Comparison of ENCODE assay signal across 36 cellular contexts in genomic region chr3:39164414-39164813, GRCh38.
"Had no signal": no experiment of that assay in that cellular context is flagged by ENCODE, and none has a peak within 500 bp of the region (broad histone marks: within the 10 kb centered on the region; RNA-seq: fewer than 3 reads in every experiment).

No MANE protein-coding gene starts in this region.

- H3K4me3 Mint-ChIP-seq: activated CD4-positive, alpha-beta memory T cell treated with anti-CD3 and anti-CD28 coated beads, Interleukin-2, amount 10 ng/mL, durations not matched to agents 7 days and 5 days; activated CD4-positive, alpha-beta T cell treated with anti-CD3 and anti-CD28 coated beads for 36 hours; activated CD4-positive, alpha-beta T cell treated with anti-CD3 and anti-CD28 coated beads, Interleukin-2, amount 10 ng/mL, durations not matched to agents 7 days and 5 days; activated CD8-positive, alpha-beta memory T cell treated with anti-CD3 and anti-CD28 coated beads, Interleukin-2, amount 10 ng/mL, durations not matched to agents 7 days and 5 days; activated CD8-positive, alpha-beta T cell treated with anti-CD3 and anti-CD28 coated beads, Interleukin-2, amount 10 ng/mL, durations not matched to agents 7 days and 5 days; activated naive CD4-positive, alpha-beta T cell treated with anti-CD3 and anti-CD28 coated beads for 36 hours; activated naive CD8-positive, alpha-beta T cell treated with anti-CD3 and anti-CD28 coated beads for 36 hours; activated T-cell treated with anti-CD3 and anti-CD28 coated beads, Interleukin-2, amount 50 U/mL, for 24 hours; activated T-helper 17 cell treated with anti-CD3 and anti-CD28 coated beads, Interleukin-2, amount 50 U/mL, for 72 hours; T-helper 1 cell treated with Interleukin-12 subunit alpha and Interleukin-12 subunit beta and Interleukin-4 antibody, amounts not matched to agents 30 μg/mL and 1 μg/mL, for 36 hours; T-helper 2 cell treated with Interferon-gamma antibody and Interleukin-4, amounts not matched to agents 5 μg/mL and 100 μg/mL, for 36 hours; WTC11 had no signal

- H3K36me3 Mint-ChIP-seq: activated naive CD8-positive, alpha-beta T cell treated with anti-CD3 and anti-CD28 coated beads for 36 hours had no signal

- H3K27ac ChIP-seq: adrenal gland, body of pancreas, brain microvascular endothelial cell, breast epithelium, WERI-Rb-1 had no signal

- H3K36me3 ChIP-seq: adrenal gland, brain microvascular endothelial cell, breast epithelium, WERI-Rb-1 had no signal

- DNase-seq: activated CD4-positive, alpha-beta memory T cell treated with anti-CD3 and anti-CD28 coated beads, Interleukin-2, amount 10 ng/mL, durations not matched to agents 7 days and 5 days; activated CD4-positive, alpha-beta T cell treated with anti-CD3 and anti-CD28 coated beads for 1 hour; activated CD4-positive, alpha-beta T cell treated with anti-CD3 and anti-CD28 coated beads for 36 hours; activated CD4-positive, alpha-beta T cell treated with anti-CD3 and anti-CD28 coated beads for 48 hours; activated CD4-positive, alpha-beta T cell treated with anti-CD3 and anti-CD28 coated beads, Interleukin-2, amount 10 ng/mL, durations not matched to agents 7 days and 5 days; activated CD4-positive, alpha-beta T cell treated with anti-CD3 and anti-CD28 coated beads, Interleukin-2, amount 50 U/mL, for 48 hours; activated CD4-positive, CD25-positive, alpha-beta regulatory T cell; activated CD8-positive, alpha-beta memory T cell treated with anti-CD3 and anti-CD28 coated beads for 24 hours; activated CD8-positive, alpha-beta memory T cell treated with anti-CD3 and anti-CD28 coated beads, Interleukin-2, amount 10 ng/mL, durations not matched to agents 7 days and 5 days; activated CD8-positive, alpha-beta memory T cell treated with anti-CD3 and anti-CD28 coated beads, Interleukin-2, amount 50 U/mL, for 48 hours; activated CD8-positive, alpha-beta T cell treated with anti-CD3 and anti-CD28 coated beads, Interleukin-2, amount 10 ng/mL, durations not matched to agents 7 days and 5 days; activated effector memory CD4-positive, alpha-beta T cell treated with anti-CD3 and anti-CD28 coated beads, Interleukin-2, amount 50 U/mL, for 16 hours; activated gamma-delta T cell treated with Interleukin-2 at 50 U/mL for 16 hours; activated naive CD4-positive, alpha-beta T cell; activated naive CD4-positive, alpha-beta T cell treated with anti-CD3 and anti-CD28 coated beads for 36 hours; activated naive CD4-positive, alpha-beta T cell treated with anti-CD3 and anti-CD28 coated beads, Interleukin-2, amount 50 U/mL, for 16 hours; activated naive CD8-positive, alpha-beta T cell treated with anti-CD3 and anti-CD28 coated beads for 36 hours; activated T-cell treated with anti-CD3 and anti-CD28 coated beads, Interleukin-2, amount 50 U/mL, for 24 hours; activated T-cell treated with anti-CD3 and anti-CD28 coated beads, Interleukin-2, amount 50 U/mL, for 48 hours; amniotic stem cell; aorta; body of pancreas; brain microvascular endothelial cell; central memory CD4-positive, alpha-beta T cell; T-helper 1 cell; T-helper 2 cell; T-helper 9 cell; WERI-Rb-1 had no signal

- ATAC-seq: activated CD4-positive, alpha-beta T cell treated with anti-CD3 and anti-CD28 coated beads for 36 hours; activated CD4-positive, CD25-positive, alpha-beta regulatory T cell treated with anti-CD3 and anti-CD28 coated beads, Interleukin-2, amount 50 U/mL, for 24 hours; activated CD8-positive, alpha-beta memory T cell treated with anti-CD3 and anti-CD28 coated beads, Interleukin-2, amount 10 ng/mL, durations not matched to agents 7 days and 5 days; activated CD8-positive, alpha-beta T cell treated with anti-CD3 and anti-CD28 coated beads, Interleukin-2, amount 10 ng/mL, durations not matched to agents 7 days and 5 days; activated naive CD4-positive, alpha-beta T cell treated with anti-CD3 and anti-CD28 coated beads, Interleukin-2, amount 50 U/mL, for 72 hours; activated T-helper 17 cell treated with anti-CD3 and anti-CD28 coated beads, Interleukin-2, amount 50 U/mL, for 72 hours; body of pancreas; WTC11 had no signal

- H3K4me1 Mint-ChIP-seq: activated T-helper 17 cell treated with anti-CD3 and anti-CD28 coated beads, Interleukin-2, amount 50 U/mL, for 72 hours had no signal

- H3K27me3 Mint-ChIP-seq: activated CD4-positive, alpha-beta T cell treated with anti-CD3 and anti-CD28 coated beads for 36 hours; activated naive CD8-positive, alpha-beta T cell treated with anti-CD3 and anti-CD28 coated beads for 36 hours; activated T-cell treated with anti-CD3 and anti-CD28 coated beads, Interleukin-2, amount 50 U/mL, for 24 hours; activated T-helper 17 cell treated with anti-CD3 and anti-CD28 coated beads, Interleukin-2, amount 50 U/mL, for 72 hours had no signal

- H3K9me3 ChIP-seq: adrenal gland, body of pancreas, breast epithelium had no signal

- H3K4me1 ChIP-seq: body of pancreas, breast epithelium had no signal

- H3K27ac Mint-ChIP-seq: activated CD4-positive, alpha-beta memory T cell treated with anti-CD3 and anti-CD28 coated beads, Interleukin-2, amount 10 ng/mL, durations not matched to agents 7 days and 5 days; activated CD4-positive, alpha-beta T cell treated with anti-CD3 and anti-CD28 coated beads for 36 hours; activated CD4-positive, alpha-beta T cell treated with anti-CD3 and anti-CD28 coated beads, Interleukin-2, amount 10 ng/mL, durations not matched to agents 7 days and 5 days; activated CD8-positive, alpha-beta memory T cell treated with anti-CD3 and anti-CD28 coated beads, Interleukin-2, amount 10 ng/mL, durations not matched to agents 7 days and 5 days; activated CD8-positive, alpha-beta T cell treated with anti-CD3 and anti-CD28 coated beads, Interleukin-2, amount 10 ng/mL, durations not matched to agents 7 days and 5 days; activated naive CD4-positive, alpha-beta T cell treated with anti-CD3 and anti-CD28 coated beads for 36 hours; activated naive CD4-positive, alpha-beta T cell treated with anti-CD3 and anti-CD28 coated beads, Interleukin-2, amount 50 U/mL, for 72 hours; activated naive CD8-positive, alpha-beta T cell treated with anti-CD3 and anti-CD28 coated beads for 36 hours; activated T-cell treated with anti-CD3 and anti-CD28 coated beads, Interleukin-2, amount 50 U/mL, for 24 hours; activated T-helper 17 cell treated with anti-CD3 and anti-CD28 coated beads, Interleukin-2, amount 50 U/mL, for 72 hours; T-helper 1 cell treated with Interleukin-12 subunit alpha and Interleukin-12 subunit beta and Interleukin-4 antibody, amounts not matched to agents 30 μg/mL and 1 μg/mL, for 36 hours; T-helper 2 cell treated with Interferon-gamma antibody and Interleukin-4, amounts not matched to agents 5 μg/mL and 100 μg/mL, for 36 hours; WTC11 had no signal

- H3K4me3 ChIP-seq: adrenal gland, body of pancreas, breast epithelium had no signal

- H3K9me3 Mint-ChIP-seq: activated CD4-positive, alpha-beta memory T cell treated with anti-CD3 and anti-CD28 coated beads, Interleukin-2, amount 10 ng/mL, durations not matched to agents 7 days and 5 days; activated CD4-positive, alpha-beta T cell treated with anti-CD3 and anti-CD28 coated beads, Interleukin-2, amount 10 ng/mL, durations not matched to agents 7 days and 5 days; activated naive CD4-positive, alpha-beta T cell treated with anti-CD3 and anti-CD28 coated beads for 36 hours; activated naive CD8-positive, alpha-beta T cell treated with anti-CD3 and anti-CD28 coated beads for 36 hours; activated T-cell treated with anti-CD3 and anti-CD28 coated beads, Interleukin-2, amount 50 U/mL, for 24 hours; activated T-helper 17 cell treated with anti-CD3 and anti-CD28 coated beads, Interleukin-2, amount 50 U/mL, for 72 hours had no signal

- H3K27me3 ChIP-seq: adrenal gland, body of pancreas, brain microvascular endothelial cell, breast epithelium had no signal
